9 cellular contexts compared by ENCODE assay signal in the genomic region with DNA sequence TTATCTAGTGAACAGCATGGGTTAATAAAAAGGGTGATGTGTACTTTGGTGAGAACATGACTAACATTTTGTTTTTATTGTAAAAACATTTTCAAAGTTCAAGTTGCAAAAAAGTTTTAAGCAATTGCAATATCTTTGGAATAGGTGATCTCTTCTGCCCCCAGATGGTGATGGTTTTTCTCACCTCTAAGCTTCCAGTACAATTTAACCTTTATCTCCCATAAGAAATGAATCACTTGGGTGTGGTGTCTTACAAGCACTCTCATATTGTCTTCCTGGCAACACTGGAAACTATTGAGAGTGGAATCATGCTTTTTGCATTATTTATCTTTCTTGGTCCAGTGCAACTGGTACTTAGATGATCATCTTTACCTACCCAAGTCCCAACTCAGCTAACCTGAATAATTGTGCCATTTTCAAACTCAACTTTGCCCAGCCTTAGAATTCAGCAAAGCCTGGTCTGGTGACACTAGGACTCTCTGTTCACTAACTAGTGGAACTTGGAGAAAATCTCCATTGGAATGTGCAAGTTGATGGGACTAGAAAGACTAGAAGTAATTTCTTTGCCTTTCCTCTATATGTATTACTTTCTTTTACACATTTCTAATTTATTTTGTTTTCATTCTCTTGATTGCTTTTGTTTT.
A peak's percentile ranks its signal among the peaks of the same experiment; 100 is the strongest.
DNase-seq lines count a peak whose midpoint lies in the region; ATAC-seq, FAIRE-seq and TF ChIP-seq lines count a peak whose summit lies in the region.
"Had no signal": no experiment of that assay in that cellular context is flagged by ENCODE, and none has a peak within 500 bp of the region (broad histone marks: within the 10 kb centered on the region; RNA-seq: fewer than 3 reads in every experiment).

No MANE protein-coding gene starts in this region.

- no peak overlapping the region for H2AFZ ChIP-seq in GM23338
- peak overlapping the region; percentile 16 for H2AFZ ChIP-seq in endothelial cell of umbilical vein (ENCODE audit: low read depth, low read length)

- H3K4me3 Mint-ChIP-seq in GM23338: no peak overlapping the region

- no peak overlapping the region for H3K9ac ChIP-seq in endothelial cell of umbilical vein (replicated peaks; ENCODE audit: extremely low read depth, insufficient read depth, low read length)

- H3K79me2 ChIP-seq in GM23338 (replicated peaks; ENCODE audit: insufficient read depth) (no peaks in the 10 kb centered on the region), endothelial cell of umbilical vein (ENCODE audit: control insufficient read depth, insufficient read depth, low read length) (no peaks in the 10 kb centered on the region)

- no peaks in the 10 kb centered on the region for H3K4me1 ChIP-seq in GM23338 (ENCODE audit: insufficient read depth)
- H3K4me1 ChIP-seq in endothelial cell of umbilical vein (ENCODE audit: control insufficient read depth, extremely low read depth, insufficient read depth, low read length): no peaks in the 10 kb centered on the region

- no peaks in the 10 kb centered on the region for H3K27me3 ChIP-seq in GM23338 (ENCODE audit: insufficient read depth)
- no peaks in the 10 kb centered on the region for H3K27me3 ChIP-seq in endothelial cell of umbilical vein (ENCODE audit: control insufficient read depth in 2 of 2, insufficient read depth in 2 of 2, low read length in 2 of 2)

- no peaks in the 10 kb centered on the region for H3K9me3 ChIP-seq in endothelial cell of umbilical vein (replicated peaks; ENCODE audit: control insufficient read depth, insufficient read depth, low read length)

- no TSS peak for BruUV-seq in endothelial cell of umbilical vein (replicated peaks; lab: Mats Ljungman, UMichigan)

- no peaks in the 10 kb centered on the region for H3K9me1 ChIP-seq in endothelial cell of umbilical vein (replicated peaks; ENCODE audit: control insufficient read depth, extremely low read depth, insufficient read depth, low read length)

- DNase-seq in GM23338 (ENCODE audit: low spot score) (peak; percentile 10), NCI-H460 (ENCODE audit: extremely low read depth, low read depth) (peak; percentile 76), endothelial cell of umbilical vein (ENCODE audit: low read depth, low spot score) (peak; percentile 50), renal cortical epithelial cell (ENCODE audit: low read depth) (peak; percentile 75), NCI-H510A treated with DMSO at 0.1 percent for 48 hours (lab: John Stamatoyannopoulos, UW) (no peak)
- DNase-seq: NCI-H187; stimulated activated CD4-positive, alpha-beta T cell treated with anti-CD3 and anti-CD28 coated beads, Interleukin-4, amount 100 ng/mL, for 1 hour had no signal

- H3F3A ChIP-seq in GM23338 (replicated peaks; ENCODE audit: low read depth): no peaks in the 10 kb centered on the region

- peak; percentile 66 for FAIRE-seq in endothelial cell of umbilical vein (lab: Jason Lieb, UNC)

- H3K9me3 Mint-ChIP-seq in GM23338: no peaks in the 10 kb centered on the region

- H3K4me2 ChIP-seq in GM23338 (no peak overlapping the region), endothelial cell of umbilical vein (ENCODE audit: insufficient read depth, low read length) (no peak overlapping the region)

- H3K9me2 ChIP-seq in GM23338 (ENCODE audit: insufficient read depth): no peaks in the 10 kb centered on the region

- no peaks in the 10 kb centered on the region for H3K36me3 Mint-ChIP-seq in GM23338 (ENCODE audit: low read depth)

- peaks cover 4% of the 10 kb centered on the region; the same call in 2 of the 3 replicates for H3K4me1 Mint-ChIP-seq in GM23338

- no peaks in the 10 kb centered on the region for H3K36me3 ChIP-seq in GM23338 (ENCODE audit: insufficient read depth)
- H3K36me3 ChIP-seq in endothelial cell of umbilical vein (ENCODE audit: control insufficient read depth in 2 of 2, extremely low read depth in 1 of 2, insufficient read depth in 2 of 2, low read length in 2 of 2): no peaks in the 10 kb centered on the region

- H4K20me1 ChIP-seq in GM23338 (replicated peaks; ENCODE audit: insufficient read depth) (no peaks in the 10 kb centered on the region), endothelial cell of umbilical vein (replicated peaks; ENCODE audit: control insufficient read depth, extremely low read depth, insufficient read depth, low read length) (no peaks in the 10 kb centered on the region)

- CTCF ChIA-PET in endothelial cell of umbilical vein (lab: Charles Lee): interaction anchor here (1.5 kb wide), 1 partner anchor 268 kb away, joined by 3 read pairs; no protein-coding TSS in a partner anchor

- POLR2A ChIA-PET in endothelial cell of umbilical vein (lab: Charles Lee): no interaction called here

- TF ChIP-seq CTCF in GM23338 (conservative IDR thresholded peaks at IDR 0.05; ENCODE audit: low read depth in 2 of 2) (peak; percentile 37 to 50; a peak in 3 of 4 replicates), endothelial cell of umbilical vein (IDR thresholded peaks at IDR 0.05; ENCODE audit: extremely low read depth in 1 of 2, insufficient read depth in 1 of 2, low read depth in 1 of 2, low read length in 2 of 2) (peak in 1 of 2 donors; percentile 5)

- TF ChIP-seq POLR2A in endothelial cell of umbilical vein (IDR thresholded peaks at IDR 0.05; ENCODE audit: low read depth, low read length): no peak

- H3K27me3 Mint-ChIP-seq in GM23338 (ENCODE audit: insufficient read depth, low read depth, poor library complexity): no peaks in the 10 kb centered on the region

- H3K27ac ChIP-seq in GM23338 (ENCODE audit: low read depth) (no peak overlapping the region), endothelial cell of umbilical vein (ENCODE audit: insufficient read depth, low read depth, low read length) (no peak overlapping the region)

- ATAC-seq in GM23338 (no peak), HG02840 (IDR thresholded peaks at IDR 0.05; ENCODE audit: low FRiP score, unreplicated experiment) (no peak), GM18858 (IDR thresholded peaks at IDR 0.05; ENCODE audit: unreplicated experiment) (no peak)

- dilution Hi-C loops in endothelial cell of umbilical vein (cut with MboI; ENCODE audit: extremely low pct_ligation_motif_present, low sequenced_read_pairs): no loop called here

- no peak overlapping the region for H3K27ac Mint-ChIP-seq in GM23338

- intact Hi-C loops in endothelial cell of umbilical vein (cut with micrococcal nuclease): loop anchor here (10.0 kb wide), 1 partner anchor 680 kb away; no protein-coding TSS in a partner anchor

- H3K4me3 ChIP-seq in GM23338: no peak overlapping the region
- H3K4me3 ChIP-seq in endothelial cell of umbilical vein (replicated peaks in 1 of 3; ENCODE audit: insufficient read depth in 1 of 3, low read depth in 1 of 3, low read length in 3 of 3): no peak overlapping the region

TF ChIP-seq in GM23338, 12 proteins besides CTCF, POLR2A, EP300 and RAD21 (continues in another document):
- no peak for TF ChIP-seq REST (IDR thresholded peaks at IDR 0.05; ENCODE audit: unreplicated experiment)
- no peak for TF ChIP-seq EZH2phosphoT487 (IDR thresholded peaks at IDR 0.05; ENCODE audit: unreplicated experiment)

TF ChIP-seq in endothelial cell of umbilical vein, 7 proteins besides CTCF, POLR2A, EP300 and RAD21:
- TF ChIP-seq EZH2 (IDR thresholded peaks at IDR 0.05; ENCODE audit: borderline replicate concordance, low read depth, low read length, severe bottlenecking) (no peak), FOS (IDR thresholded peaks at IDR 0.05; ENCODE audit: borderline replicate concordance, insufficient read depth, low read length) (peak; percentile 40)
